Comparison of ENCODE assay signal across 8 cellular contexts in the genomic region with DNA sequence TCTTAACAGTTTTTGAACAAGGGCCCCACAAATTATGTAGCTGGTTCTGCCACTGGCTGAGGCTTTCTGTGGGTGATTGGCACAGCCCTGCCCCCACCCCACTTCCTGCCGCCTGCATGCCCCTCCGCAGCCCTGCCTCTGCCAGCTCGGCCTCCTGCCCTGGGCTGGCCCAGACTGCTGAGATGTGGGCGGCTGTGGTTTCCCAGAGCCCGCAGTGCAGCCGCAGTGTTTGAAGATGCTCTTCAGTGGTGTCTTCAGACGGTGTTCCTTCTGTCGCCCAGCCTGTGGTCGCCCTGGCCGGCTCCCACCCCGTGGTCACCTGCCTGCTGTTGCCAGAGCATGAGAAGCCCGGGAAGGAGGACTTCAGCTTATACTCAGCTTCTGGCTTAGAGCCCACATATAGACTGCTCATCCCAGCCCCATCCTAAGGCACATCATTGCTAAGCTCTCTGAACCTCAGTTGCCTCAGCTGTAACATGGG.
DNase-seq lines count a peak whose midpoint lies in the region; ATAC-seq and TF ChIP-seq lines count a peak whose summit lies in the region.

No MANE protein-coding gene starts in this region.

- no peak for TF ChIP-seq CTCF in choroid plexus epithelial cell (conservative IDR thresholded peaks at IDR 0.05; ENCODE audit: low read depth, low read length)

- H3K4me3 ChIP-seq in choroid plexus epithelial cell (ENCODE audit: low read depth, low read length) = no peak overlapping the region

- peak; percentile 30 for DNase-seq in choroid plexus epithelial cell (ENCODE audit: low read depth)
- peak; percentile 29 to 40 for DNase-seq in stimulated activated CD4-positive, alpha-beta T cell treated with anti-CD3 and anti-CD28 coated beads, Interleukin-4, amount 100 ng/mL, for 48 hours (ENCODE audit: low read depth in 2 of 2)
- no peak for DNase-seq in AG08395 (ENCODE audit: low spot score)
- DNase-seq in hepatic stellate cell (ENCODE audit: low spot score) = no peak

- ATAC-seq in HG02798 (IDR thresholded peaks at IDR 0.05; ENCODE audit: poor library complexity, unreplicated experiment) = peak; percentile 49
- ATAC-seq in activated CD4-positive, CD25-positive, alpha-beta regulatory T cell treated with anti-CD3 and anti-CD28 coated beads, Interleukin-2, amount 50 U/mL, for 24 hours = peak; percentile 78 to 85
- ATAC-seq in GM21576 (IDR thresholded peaks at IDR 0.05; ENCODE audit: unreplicated experiment) = no peak
- ATAC-seq in HG02623 (IDR thresholded peaks at IDR 0.05; ENCODE audit: unreplicated experiment) = no peak

Comparison
In these comparisons a context has a peak if more than half of its experiments do, and no peak if none do; other contexts are left out.
1. ATAC-seq: peak in HG02798 (single experiment) and activated CD4-positive, CD25-positive, alpha-beta regulatory T cell treated with anti-CD3 and anti-CD28 coated beads, Interleukin-2, amount 50 U/mL, for 24 hours (2 of 2); none in GM21576 (single experiment) and HG02623 (single experiment).
2. DNase-seq: peak in choroid plexus epithelial cell (single experiment) and stimulated activated CD4-positive, alpha-beta T cell treated with anti-CD3 and anti-CD28 coated beads, Interleukin-4, amount 100 ng/mL, for 48 hours (2 of 2); none in AG08395 (single experiment) and hepatic stellate cell (single experiment).